ENCODE assay signal across 8 cellular contexts in genomic region chr1:32013386-32014198, GRCh38. TPM values are rescaled to one million over a fixed set of nuclear protein-coding genes. Genes with fewer than 3 reads are reported as not detected.
DNase-seq lines count a peak whose midpoint lies in the region; ATAC-seq, FAIRE-seq and TF ChIP-seq lines count a peak whose summit lies in the region.

Gene KHDRBS1 (plus strand): TSS chr1:32013868. CDS start chr1:32013996, 128 bp downstream.

- ATAC-seq in GM18907 (IDR thresholded peaks at IDR 0.05; ENCODE audit: unreplicated experiment) (peak; percentile 80), HG03159 (IDR thresholded peaks at IDR 0.05; ENCODE audit: unreplicated experiment) (peak; percentile 84)

- FAIRE-seq in bronchial epithelial cell (lab: Jason Lieb, UNC) (no peak), small intestine (lab: Jason Lieb, UNC) (no peak)

- WGBS in small intestine, 3 donors = 0 to 1% (median 0%) methylated on average over 87 to 101 of the region's 101 CpGs

- peak; percentile 87 for DNase-seq in AG04449 (ENCODE audit: low read depth, low spot score)
- peak; percentile 99 for DNase-seq in NCI-H2227 treated with DMSO at 0.1 percent for 48 hours (lab: John Stamatoyannopoulos, UW)
- peak; percentile 93 for DNase-seq in bronchial epithelial cell (ENCODE audit: low read depth)
- DNase-seq in iPS-NIHi11 (ENCODE audit: low spot score) = peak; percentile 99
- DNase-seq in small intestine = peak; percentile 100

- CTCF ChIA-PET in AG04449 (lab: Yijun Ruan, JAX) = interaction anchor here (0.9 to 4.4 kb wide), 6 partner anchors 10 to 223 kb away, joined by 3 to 25 read pairs (median 4); no protein-coding TSS in a partner anchor

- peak within 1 kb of the TSS; percentile 98 to 100 for H3K27ac ChIP-seq in small intestine (ENCODE audit: low read depth in 1 of 2, low read length in 1 of 2)

- no peaks in the 10 kb centered on the region for H3K9me3 ChIP-seq in small intestine (ENCODE audit: control insufficient read depth, low read depth)

- no peaks in the 10 kb centered on the region for H3K36me3 ChIP-seq in bronchial epithelial cell (ENCODE audit: control insufficient read depth, insufficient read depth, low read length)
- no peaks in the 10 kb centered on the region for H3K36me3 ChIP-seq in small intestine (ENCODE audit: control insufficient read depth in 2 of 2, insufficient read depth in 2 of 2, low read length in 2 of 2)

- POLR2A ChIA-PET in AG04449 (lab: Yijun Ruan, JAX) = interaction anchor here (0.6 to 2.0 kb wide), 8 partner anchors 8 to 712 kb away, joined by 3 to 8 read pairs (median 4); no protein-coding TSS in a partner anchor

- peaks cover 0 to 5% of the 10 kb centered on the region in 2 donors for H3K4me1 ChIP-seq in small intestine (ENCODE audit: control insufficient read depth in 2 of 2, insufficient read depth in 1 of 2, low read depth in 1 of 2, low read length in 1 of 2)

- TF ChIP-seq CTCF in AG04449 (IDR thresholded peaks at IDR 0.05; ENCODE audit: insufficient read depth, low read length, missing control alignments) = no peak
- no peak for TF ChIP-seq CTCF in WI38 (IDR thresholded peaks at IDR 0.05; ENCODE audit: low read depth, low read length)
- no peak for TF ChIP-seq CTCF in bronchial epithelial cell (IDR thresholded peaks at IDR 0.05; ENCODE audit: insufficient read depth, low read length, severe bottlenecking)

- H3K4me3 ChIP-seq in AG04449 (ENCODE audit: low read depth, low read length) (peak within 1 kb of the TSS; percentile 99), WI38 (ENCODE audit: low read depth, low read length) (peak within 1 kb of the TSS; percentile 97), bronchial epithelial cell (ENCODE audit: low read depth, low read length) (peak within 1 kb of the TSS; percentile 81), small intestine (ENCODE audit: low read depth in 1 of 2, low read length in 2 of 2) (peak within 1 kb of the TSS; percentile 97 to 100)

- H3K27me3 ChIP-seq in bronchial epithelial cell (ENCODE audit: control insufficient read depth, insufficient read depth, low read length) (no peaks in the 10 kb centered on the region), small intestine (ENCODE audit: control insufficient read depth in 2 of 2, insufficient read depth in 2 of 2, low read length in 2 of 2) (no peaks in the 10 kb centered on the region)

RNA-seq across cellular contexts. Expression of gene KHDRBS1, which starts in this region (rescaled TPM):
- 36.6 and 39.8 TPM in 2 replicates for total RNA-seq in bronchial epithelial cell
- polyA plus RNA-seq in small intestine = 10 to 100 TPM; 50.1 to 97.8 (median 57.6) TPM

Comparison
In these comparisons a context has a peak if more than half of its experiments do, and no peak if none do; other contexts are left out.
1. Peak in every context shown above with its lines: DNase-seq, ATAC-seq, H3K4me3 ChIP-seq and H3K27ac ChIP-seq.